23 cellular contexts compared by ENCODE assay signal in genomic region chr2:38733300-38733971, GRCh38. TPM values are rescaled to one million over a fixed set of nuclear protein-coding genes. Genes with fewer than 3 reads are reported as not detected.
A peak's percentile ranks its signal among the peaks of the same experiment; 100 is the strongest.
DNase-seq lines count a peak whose midpoint lies in the region; ATAC-seq lines count a peak whose summit lies in the region.
"Had no signal": no experiment of that assay in that cellular context is flagged by ENCODE, and none has a peak within 500 bp of the region (broad histone marks: within the 10 kb centered on the region; RNA-seq: fewer than 3 reads in every experiment).

No MANE protein-coding gene starts in this region.

- no peak for DNase-seq in activated CD4-positive, alpha-beta T cell treated with anti-CD3 and anti-CD28 coated beads, Interleukin-2, amount 10 ng/mL, durations not matched to agents 24 days and 14 days
- no peak for DNase-seq in activated CD4-positive, alpha-beta T cell treated with anti-CD3 and anti-CD28 coated beads, Interleukin-2, amount 50 U/mL, for 1 hour
- DNase-seq in CD4-positive, alpha-beta memory T cell = no peak
- DNase-seq in NCI-H524 treated with DMSO at 0.1 percent for 48 hours (lab: John Stamatoyannopoulos, UW) = no peak
- no peak for DNase-seq in effector CD4-positive, alpha-beta T cell
- DNase-seq: activated naive CD4-positive, alpha-beta T cell treated with anti-CD3 and anti-CD28 coated beads, Interleukin-2, amount 50 U/mL, for 16 hours; central memory CD4-positive, alpha-beta T cell; DMS153; GM23248; HFFc6; NCI-H1417; NCI-H2081; NCI-H446 treated with DMSO at 0.1 percent for 48 hours; NK-92 treated with Interleukin-12 subunit alpha and Interleukin-12 subunit beta, amount 100 ng/mL, for 24 hours; Peyer's patch; psoas muscle; trophoblast cell had no signal

- CTCF ChIA-PET in CD4-positive, alpha-beta memory T cell (lab: Charles Lee; ENCODE audit: partially characterized antibody) = interaction anchor here (1.1 to 5.8 kb wide), 9 partner anchors 8 to 201 kb away, joined by 4 to 54 read pairs (median 7); no protein-coding TSS in a partner anchor

- H3K36me3 Mint-ChIP-seq in activated CD4-positive, alpha-beta T cell treated with anti-CD3 and anti-CD28 coated beads, Interleukin-2, amount 10 ng/mL, durations not matched to agents 24 days and 14 days (ENCODE audit: low read depth) = peaks cover 61% of the 10 kb centered on the region
- peaks cover 41 to 79% of the 10 kb centered on the region in 2 donors for H3K36me3 Mint-ChIP-seq in CD4-positive, alpha-beta memory T cell
- peaks cover 99% of the 10 kb centered on the region for H3K36me3 Mint-ChIP-seq in activated T-helper 17 cell treated with anti-CD3 and anti-CD28 coated beads, Interleukin-2, amount 50 U/mL, for 72 hours (ENCODE audit: low read depth)

- H3K36me3 ChIP-seq in CD4-positive, alpha-beta memory T cell (ENCODE audit: insufficient read depth, low read length) = peaks cover 39% of the 10 kb centered on the region
- H3K36me3 ChIP-seq in muscle layer of colon (ENCODE audit: insufficient read depth, low read length) = peaks cover 20% of the 10 kb centered on the region

- H3K27me3 ChIP-seq in CD4-positive, alpha-beta memory T cell (ENCODE audit: insufficient read depth, low read length) = no peaks in the 10 kb centered on the region
- no peaks in the 10 kb centered on the region for H3K27me3 ChIP-seq in muscle layer of colon (ENCODE audit: control insufficient read depth in 1 of 2, insufficient read depth in 2 of 2, low read length in 2 of 2)
- H3K27me3 ChIP-seq: neutrophil, Peyer's patch had no signal

- H3K4me1 Mint-ChIP-seq in activated CD4-positive, alpha-beta T cell treated with anti-CD3 and anti-CD28 coated beads, Interleukin-2, amount 10 ng/mL, durations not matched to agents 24 days and 14 days = peaks cover 5% of the 10 kb centered on the region
- H3K4me1 Mint-ChIP-seq in CD4-positive, alpha-beta memory T cell = peaks cover 8 to 11% (median 9%) of the 10 kb centered on the region in 4 donors
- peaks cover 18% of the 10 kb centered on the region for H3K4me1 Mint-ChIP-seq in activated T-helper 17 cell treated with anti-CD3 and anti-CD28 coated beads, Interleukin-2, amount 50 U/mL, for 72 hours

- H3K4me3 Mint-ChIP-seq in activated CD4-positive, alpha-beta T cell treated with anti-CD3 and anti-CD28 coated beads, Interleukin-2, amount 10 ng/mL, durations not matched to agents 24 days and 14 days = no peak overlapping the region
- H3K4me3 Mint-ChIP-seq in CD4-positive, alpha-beta memory T cell = no peak overlapping the region
- no peak overlapping the region for H3K4me3 Mint-ChIP-seq in activated T-helper 17 cell treated with anti-CD3 and anti-CD28 coated beads, Interleukin-2, amount 50 U/mL, for 72 hours
- H3K4me3 Mint-ChIP-seq: HFFc6, IgD-negative memory B cell had no signal

- peak overlapping the region; percentile 46 for H3K27ac Mint-ChIP-seq in activated CD4-positive, alpha-beta T cell treated with anti-CD3 and anti-CD28 coated beads, Interleukin-2, amount 10 ng/mL, durations not matched to agents 24 days and 14 days
- peak overlapping the region in 6 of 7 donors; percentile 13 to 81 (median 48) for H3K27ac Mint-ChIP-seq in CD4-positive, alpha-beta memory T cell
- peak overlapping the region; percentile 83 for H3K27ac Mint-ChIP-seq in activated T-helper 17 cell treated with anti-CD3 and anti-CD28 coated beads, Interleukin-2, amount 50 U/mL, for 72 hours
- H3K27ac Mint-ChIP-seq: HFFc6, IgD-negative memory B cell had no signal

- POLR2A ChIA-PET in CD4-positive, alpha-beta memory T cell (lab: Charles Lee; ENCODE audit: partially characterized antibody) = interaction anchor here (0.7 to 4.8 kb wide), 4 partner anchors 10 to 152 kb away, joined by 3 to 33 read pairs (median 10); partner anchors contain the start of gene SRSF7

- H3K9me3 Mint-ChIP-seq in activated CD4-positive, alpha-beta T cell treated with anti-CD3 and anti-CD28 coated beads, Interleukin-2, amount 10 ng/mL, durations not matched to agents 24 days and 14 days = no peaks in the 10 kb centered on the region
- H3K9me3 Mint-ChIP-seq in CD4-positive, alpha-beta memory T cell = peaks cover 0 to 3% (median 0%) of the 10 kb centered on the region in 8 donors
- no peaks in the 10 kb centered on the region for H3K9me3 Mint-ChIP-seq in activated T-helper 17 cell treated with anti-CD3 and anti-CD28 coated beads, Interleukin-2, amount 50 U/mL, for 72 hours
- H3K9me3 Mint-ChIP-seq: HFFc6, IgD-negative memory B cell had no signal

- intact Hi-C loops in activated CD4-positive, alpha-beta T cell treated with anti-CD3 and anti-CD28 coated beads, Interleukin-2, amount 10 ng/mL, durations not matched to agents 24 days and 14 days (cut with micrococcal nuclease) = no loop called here
- intact Hi-C loops in CD4-positive, alpha-beta memory T cell (cut with micrococcal nuclease) = no loop called here

- ATAC-seq in activated T-helper 17 cell treated with anti-CD3 and anti-CD28 coated beads, Interleukin-2, amount 50 U/mL, for 72 hours (replicated peaks) = no peak
- ATAC-seq in GM21619 (IDR thresholded peaks at IDR 0.05; ENCODE audit: unreplicated experiment) = no peak
- ATAC-seq: psoas muscle had no signal

- H3K27ac ChIP-seq in CD4-positive, alpha-beta memory T cell (ENCODE audit: low read depth, low read length) = no peak overlapping the region
- peak overlapping the region; percentile 44 for H3K27ac ChIP-seq in muscle layer of colon (ENCODE audit: low read depth, low read length)
- H3K27ac ChIP-seq: GM23248, neutrophil, Peyer's patch, psoas muscle had no signal

- H3K4me1 ChIP-seq in CD4-positive, alpha-beta memory T cell (ENCODE audit: insufficient read depth, low read length) = no peaks in the 10 kb centered on the region
- peaks cover 39% of the 10 kb centered on the region for H3K4me1 ChIP-seq in muscle layer of colon (ENCODE audit: insufficient read depth, low read length)
- H3K4me1 ChIP-seq: psoas muscle had no signal

- no peak overlapping the region for H3K4me3 ChIP-seq in CD4-positive, alpha-beta memory T cell (ENCODE audit: low read length in 2 of 2)
- H3K4me3 ChIP-seq in muscle layer of colon (ENCODE audit: low read depth in 1 of 2, low read length in 2 of 2) = no peak overlapping the region
- H3K4me3 ChIP-seq: GM23248, Peyer's patch, psoas muscle, skin epidermis had no signal

- no peaks in the 10 kb centered on the region for H3K9me3 ChIP-seq in CD4-positive, alpha-beta memory T cell (ENCODE audit: control insufficient read depth in 1 of 2, low read length in 2 of 2)
- H3K9me3 ChIP-seq in muscle layer of colon (ENCODE audit: low read length) = no peaks in the 10 kb centered on the region
- H3K9me3 ChIP-seq: neutrophil, Peyer's patch, psoas muscle had no signal

- no peaks in the 10 kb centered on the region for H3K27me3 Mint-ChIP-seq in activated CD4-positive, alpha-beta T cell treated with anti-CD3 and anti-CD28 coated beads, Interleukin-2, amount 10 ng/mL, durations not matched to agents 24 days and 14 days
- no peaks in the 10 kb centered on the region for H3K27me3 Mint-ChIP-seq in CD4-positive, alpha-beta memory T cell
- H3K27me3 Mint-ChIP-seq in activated T-helper 17 cell treated with anti-CD3 and anti-CD28 coated beads, Interleukin-2, amount 50 U/mL, for 72 hours = no peaks in the 10 kb centered on the region
- H3K27me3 Mint-ChIP-seq: IgD-negative memory B cell had no signal

- H3K9ac ChIP-seq in muscle layer of colon (ENCODE audit: low read length) = no peak overlapping the region
- H3K9ac ChIP-seq: GM23248 had no signal

RNA-seq across cellular contexts. Expression of gene SRSF7, which starts 17.7 kb away (rescaled TPM):
- total RNA-seq in activated CD4-positive, alpha-beta T cell treated with anti-CD3 and anti-CD28 coated beads, Interleukin-2, amount 10 ng/mL, durations not matched to agents 24 days and 14 days = 415 and 419 TPM in 2 replicates
- total RNA-seq in CD4-positive, alpha-beta memory T cell = 100 to 1,000 TPM; 314 to 333 TPM
- 100 to 1,000 TPM; 177 to 202 TPM for polyA plus RNA-seq in CD4-positive, alpha-beta memory T cell
- total RNA-seq in activated T-helper 17 cell treated with anti-CD3 and anti-CD28 coated beads, Interleukin-2, amount 50 U/mL, for 72 hours = 100 to 1,000 TPM; 199 to 366 TPM

RNA-seq across cellular contexts. Expression of gene GEMIN6, which starts 44.6 kb away (rescaled TPM):
- total RNA-seq in activated CD4-positive, alpha-beta T cell treated with anti-CD3 and anti-CD28 coated beads, Interleukin-2, amount 10 ng/mL, durations not matched to agents 24 days and 14 days = 35.8 and 36.7 TPM in 2 replicates
- 10 to 100 TPM; 15.1 to 15.5 TPM for total RNA-seq in CD4-positive, alpha-beta memory T cell
- 10 to 100 TPM in 1 of 2 donors, 1 to 10 TPM in 1; 5.9 to 15.5 TPM for polyA plus RNA-seq in CD4-positive, alpha-beta memory T cell
- 10 to 100 TPM; 18.6 to 28.4 TPM for total RNA-seq in activated T-helper 17 cell treated with anti-CD3 and anti-CD28 coated beads, Interleukin-2, amount 50 U/mL, for 72 hours
